In genomic region chr7:6590645-6591110, GRCh38 we compare ENCODE assay signal across 7 cellular contexts. TPM values are rescaled to one million over a fixed set of nuclear protein-coding genes. Genes with fewer than 3 reads are reported as not detected.
DNase-seq lines count a peak whose midpoint lies in the region; ATAC-seq and TF ChIP-seq lines count a peak whose summit lies in the region.

No MANE protein-coding gene starts in this region.

- H3K4me1 Mint-ChIP-seq in activated naive CD8-positive, alpha-beta T cell treated with anti-CD3 and anti-CD28 coated beads, Interleukin-2, amount 10 ng/mL, durations not matched to agents 7 days and 5 days: peaks cover 14% of the 10 kb centered on the region

- H3K36me3 Mint-ChIP-seq in activated naive CD8-positive, alpha-beta T cell treated with anti-CD3 and anti-CD28 coated beads, Interleukin-2, amount 10 ng/mL, durations not matched to agents 7 days and 5 days: peaks cover 26% of the 10 kb centered on the region

- H3K4me1 ChIP-seq in thoracic aorta (ENCODE audit: control insufficient read depth in 1 of 2, low read depth in 2 of 2): peaks cover 11 to 24% of the 10 kb centered on the region in 2 donors

- peak overlapping the region; percentile 68 for H3K4me3 ChIP-seq in kidney epithelial cell (ENCODE audit: low read depth, low read length)
- peak overlapping the region; percentile 95 for H3K4me3 ChIP-seq in thoracic aorta

- POLR2A ChIA-PET in activated naive CD8-positive, alpha-beta T cell treated with anti-CD3 and anti-CD28 coated beads, Interleukin-2, amount 10 ng/mL, durations not matched to agents 7 days and 5 days (lab: Charles Lee): interaction anchor here (0.6 to 1.8 kb wide), 8 partner anchors 10 to 165 kb away, joined by 3 to 8 read pairs (median 3); partner anchors contain the start of gene ZNF316

- DNase-seq in activated naive CD8-positive, alpha-beta T cell treated with anti-CD3 and anti-CD28 coated beads, Interleukin-2, amount 10 ng/mL, durations not matched to agents 7 days and 5 days: no peak
- DNase-seq in kidney epithelial cell (ENCODE audit: low read depth) (no peak), thoracic aorta (ENCODE audit: low spot score) (no peak), pons (ENCODE audit: low spot score) (no peak)
- DNase-seq in stimulated activated naive CD4-positive, alpha-beta T cell (lab: John Stamatoyannopoulos, UW): no peak

- H3K27me3 ChIP-seq in kidney epithelial cell (ENCODE audit: control insufficient read depth, insufficient read depth, low read length): no peaks in the 10 kb centered on the region
- H3K27me3 ChIP-seq in thoracic aorta (replicated peaks; ENCODE audit: insufficient read depth): no peaks in the 10 kb centered on the region

- H3K27ac Mint-ChIP-seq in activated naive CD8-positive, alpha-beta T cell treated with anti-CD3 and anti-CD28 coated beads, Interleukin-2, amount 10 ng/mL, durations not matched to agents 7 days and 5 days: peak overlapping the region; percentile 94

- H3K27ac ChIP-seq in thoracic aorta: peak overlapping the region; percentile 81 to 82

- H3K36me3 ChIP-seq in kidney epithelial cell (ENCODE audit: control insufficient read depth, insufficient read depth, low read length): peaks cover 4% of the 10 kb centered on the region
- H3K36me3 ChIP-seq in thoracic aorta: peaks cover 39% of the 10 kb centered on the region

- no peaks in the 10 kb centered on the region for H3K27me3 Mint-ChIP-seq in activated naive CD8-positive, alpha-beta T cell treated with anti-CD3 and anti-CD28 coated beads, Interleukin-2, amount 10 ng/mL, durations not matched to agents 7 days and 5 days

- TF ChIP-seq CTCF in kidney epithelial cell (IDR thresholded peaks at IDR 0.05; ENCODE audit: insufficient read depth, low read length, poor library complexity, severe bottlenecking) (no peak), thoracic aorta (IDR thresholded peaks at IDR 0.05) (no peak)

- ATAC-seq in GM18907 (IDR thresholded peaks at IDR 0.05; ENCODE audit: unreplicated experiment) (peak; percentile 36), HG03432 (IDR thresholded peaks at IDR 0.05; ENCODE audit: unreplicated experiment) (peak; percentile 26), thoracic aorta (ENCODE audit: insufficient number of reproducible peaks, low FRiP score, low read depth) (no peak)
- no peak for ATAC-seq in activated naive CD8-positive, alpha-beta T cell treated with anti-CD3 and anti-CD28 coated beads, Interleukin-2, amount 10 ng/mL, durations not matched to agents 7 days and 5 days (ENCODE audit: low read depth)

- H3K4me3 Mint-ChIP-seq in activated naive CD8-positive, alpha-beta T cell treated with anti-CD3 and anti-CD28 coated beads, Interleukin-2, amount 10 ng/mL, durations not matched to agents 7 days and 5 days: peak overlapping the region; percentile 99

- H3K9me3 Mint-ChIP-seq in activated naive CD8-positive, alpha-beta T cell treated with anti-CD3 and anti-CD28 coated beads, Interleukin-2, amount 10 ng/mL, durations not matched to agents 7 days and 5 days: no peaks in the 10 kb centered on the region

- H3K9me3 ChIP-seq in thoracic aorta: no peaks in the 10 kb centered on the region

RNA-seq across cellular contexts. Expression of gene INTS15, which starts 0.9 kb away (rescaled TPM):
- total RNA-seq in activated naive CD8-positive, alpha-beta T cell treated with anti-CD3 and anti-CD28 coated beads, Interleukin-2, amount 10 ng/mL, durations not matched to agents 7 days and 5 days: 10 to 100 TPM; 42.8 to 47.3 TPM
- 36.0 and 44.2 TPM in 2 replicates for total RNA-seq in kidney epithelial cell
- total RNA-seq in thoracic aorta: 10 to 100 TPM; 37.2 to 45.4 TPM

RNA-seq across cellular contexts. Expression of gene ZDHHC4, which starts 13.4 kb away (rescaled TPM):
- 10 to 100 TPM; 38.2 to 44.6 TPM for total RNA-seq in activated naive CD8-positive, alpha-beta T cell treated with anti-CD3 and anti-CD28 coated beads, Interleukin-2, amount 10 ng/mL, durations not matched to agents 7 days and 5 days
- total RNA-seq in kidney epithelial cell (53.5 and 66.6 TPM in 2 replicates), thoracic aorta (100 to 1,000 TPM in 1 of 2 donors, 10 to 100 TPM in 1; 35.3 to 101 TPM)

RNA-seq across cellular contexts. Expression of gene ZNF853, which starts 24.7 kb away (rescaled TPM):
- 1 to 10 TPM; 4.7 to 4.9 TPM for total RNA-seq in activated naive CD8-positive, alpha-beta T cell treated with anti-CD3 and anti-CD28 coated beads, Interleukin-2, amount 10 ng/mL, durations not matched to agents 7 days and 5 days
- total RNA-seq in kidney epithelial cell: 25.7 and 36.3 TPM in 2 replicates
- total RNA-seq in thoracic aorta: 10 to 100 TPM; 12.7 to 31.4 TPM

RNA-seq across cellular contexts. Expression of gene GRID2IP, which starts 39.4 kb away (rescaled TPM):
- total RNA-seq in activated naive CD8-positive, alpha-beta T cell treated with anti-CD3 and anti-CD28 coated beads, Interleukin-2, amount 10 ng/mL, durations not matched to agents 7 days and 5 days: under 1 TPM; 0.28 to 0.53 TPM
- total RNA-seq in kidney epithelial cell (0.13 TPM in 1 of 2 replicates, not detected in the other), thoracic aorta (under 1 TPM; 0.14 to 0.35 TPM)

RNA-seq across cellular contexts. Expression of gene ZNF316, which starts 46.4 kb away (rescaled TPM):
- total RNA-seq in activated naive CD8-positive, alpha-beta T cell treated with anti-CD3 and anti-CD28 coated beads, Interleukin-2, amount 10 ng/mL, durations not matched to agents 7 days and 5 days: 10 to 100 TPM; 42.6 to 43.7 TPM
- total RNA-seq in kidney epithelial cell: 24.9 and 26.2 TPM in 2 replicates
- total RNA-seq in thoracic aorta: 10 to 100 TPM; 54.4 to 64.6 TPM

Comparison
In these comparisons a context has a peak if more than half of its experiments do, and no peak if none do; other contexts are left out.
1. ATAC-seq: peak in GM18907 (single experiment) and HG03432 (single experiment); none in activated naive CD8-positive, alpha-beta T cell treated with anti-CD3 and anti-CD28 coated beads, Interleukin-2, amount 10 ng/mL, durations not matched to agents 7 days and 5 days (single experiment) and thoracic aorta (single experiment).